Comparison of ENCODE assay signal across 8 cellular contexts in the genomic region with DNA sequence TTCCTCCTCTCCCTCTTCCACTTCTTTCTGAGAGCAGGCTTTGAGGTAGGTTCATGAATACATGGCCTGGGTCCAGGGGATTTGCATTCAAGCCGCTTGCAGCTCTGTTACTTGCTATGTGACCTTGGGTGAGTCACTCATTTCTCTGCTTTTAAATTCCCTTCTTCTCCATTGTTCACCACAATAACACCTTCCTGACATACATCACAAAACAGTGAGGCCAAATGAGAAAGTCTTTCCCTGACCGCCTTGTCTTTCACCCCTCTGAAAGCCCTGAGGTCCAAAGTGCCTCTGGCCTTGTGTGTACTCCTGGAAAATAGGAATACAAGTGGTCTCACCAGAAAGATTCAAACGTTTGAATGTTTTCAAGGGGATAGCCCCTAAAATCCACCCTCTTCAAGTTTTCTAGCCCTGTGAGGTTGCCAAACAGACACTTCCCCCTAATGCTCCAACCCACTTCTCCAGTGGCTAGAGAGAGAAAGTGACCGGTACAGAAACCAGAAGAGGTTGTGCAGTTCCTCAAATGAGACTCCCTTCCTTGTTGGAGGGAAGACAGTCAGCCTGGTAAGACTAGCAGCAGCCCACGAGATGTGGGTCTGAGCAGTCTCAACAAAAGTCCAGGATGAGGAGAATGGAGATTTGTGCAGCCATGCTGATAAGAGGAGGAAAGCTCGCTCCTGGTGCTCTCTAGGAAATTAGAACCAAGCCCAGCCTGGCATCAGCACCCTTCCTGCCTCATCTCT.
DNase-seq lines count a peak whose midpoint lies in the region; ATAC-seq and TF ChIP-seq lines count a peak whose summit lies in the region.

No MANE protein-coding gene starts in this region.

- H3K36me3 Mint-ChIP-seq in mesothelial cell of epicardium, result no peaks in the 10 kb centered on the region

- H3K9me3 ChIP-seq in tibial nerve, result no peaks in the 10 kb centered on the region

- no peaks in the 10 kb centered on the region for H3K9me3 Mint-ChIP-seq in mesothelial cell of epicardium

- peaks cover 9% of the 10 kb centered on the region for H3K4me1 Mint-ChIP-seq in mesothelial cell of epicardium

- no peaks in the 10 kb centered on the region for H3K27me3 ChIP-seq in tibial nerve

- ATAC-seq in GM21526 (IDR thresholded peaks at IDR 0.05; ENCODE audit: low FRiP score, unreplicated experiment), result no peak

- H3K4me3 Mint-ChIP-seq in mesothelial cell of epicardium, result peak overlapping the region; percentile 74

- no peaks in the 10 kb centered on the region for H3K36me3 ChIP-seq in tibial nerve

- peak in 8 of 14 donors; percentile 19 to 68 (median 50) for DNase-seq in C1 segment of cervical spinal cord (lab: John Stamatoyannopoulos, UW)
- peak; percentile 79 for DNase-seq in NCI-H2196 treated with DMSO at 0.1 percent for 48 hours (lab: John Stamatoyannopoulos, UW; ENCODE audit: unreplicated experiment)
- peak; percentile 99 for DNase-seq in choroid plexus epithelial cell (ENCODE audit: low read depth)
- no peak for DNase-seq in mesothelial cell of epicardium (ENCODE audit: low spot score in 2 of 2, unreplicated experiment in 2 of 2)
- peak in 1 of 2 donors; percentile 48 for DNase-seq in tibial nerve (ENCODE audit: low spot score in 2 of 2)
- DNase-seq in NCI-H1417 treated with DMSO at 0.1 percent for 48 hours (lab: John Stamatoyannopoulos, UW), result no peak
- DNase-seq in hepatic stellate cell (ENCODE audit: low spot score), result no peak

- H3K4me1 ChIP-seq in tibial nerve, result peaks cover 0 to 77% (median 39%) of the 10 kb centered on the region in 4 donors

- peak in 1 of 2 donors; percentile 48 for TF ChIP-seq EP300 in tibial nerve (IDR thresholded peaks at IDR 0.05)

- H3K27me3 Mint-ChIP-seq in mesothelial cell of epicardium (ENCODE audit: low read depth), result no peaks in the 10 kb centered on the region

- no peak for TF ChIP-seq POLR2A in tibial nerve (IDR thresholded peaks at IDR 0.05)

- peak overlapping the region; percentile 82 for H3K27ac Mint-ChIP-seq in mesothelial cell of epicardium

- H3K27ac ChIP-seq in tibial nerve, result peak overlapping the region; percentile 75 to 99 (median 95)

- 40 to 48% methylated on average over 6 of the region's 6 CpGs for WGBS in tibial nerve, 2 donors

- TF ChIP-seq CTCF in choroid plexus epithelial cell (conservative IDR thresholded peaks at IDR 0.05; ENCODE audit: low read depth, low read length) (no peak), mesothelial cell of epicardium (IDR thresholded peaks at IDR 0.05; ENCODE audit: unreplicated experiment) (no peak), tibial nerve (IDR thresholded peaks at IDR 0.05) (no peak)

- no peak overlapping the region for H3K4me3 ChIP-seq in choroid plexus epithelial cell (ENCODE audit: low read depth, low read length)
- peak overlapping the region; percentile 3 to 52 (median 32) for H3K4me3 ChIP-seq in tibial nerve

Comparison
In these comparisons a context has a peak if more than half of its experiments do, and no peak if none do; other contexts are left out.
1. DNase-seq: peak in C1 segment of cervical spinal cord (8 of 14), NCI-H2196 treated with DMSO at 0.1 percent for 48 hours (single experiment) and choroid plexus epithelial cell (single experiment); none in mesothelial cell of epicardium (0 of 2), NCI-H1417 treated with DMSO at 0.1 percent for 48 hours (single experiment) and hepatic stellate cell (single experiment).